ENCODE assay signal across 28 cellular contexts in the genomic region with DNA sequence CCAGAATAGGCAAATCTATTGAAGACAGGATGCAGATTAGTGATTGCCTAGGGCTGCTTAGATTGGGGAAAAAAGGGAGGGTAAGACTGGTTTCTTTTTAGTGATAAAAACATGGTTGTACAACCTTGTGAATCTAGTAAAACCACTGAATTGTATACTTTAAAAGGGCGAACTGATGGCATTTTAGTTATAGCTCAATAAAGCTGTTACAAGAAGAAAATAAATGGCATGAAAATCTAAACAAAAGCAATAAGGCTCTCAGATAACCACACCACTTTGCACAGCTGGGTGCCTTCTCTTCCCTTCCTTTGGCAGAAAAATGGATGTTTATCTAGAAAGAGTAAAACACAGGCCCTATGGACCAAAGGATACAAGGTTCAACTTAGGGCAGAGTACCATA.
"Had no signal": no experiment of that assay in that cellular context is flagged by ENCODE, and none has a peak within 500 bp of the region (broad histone marks: within the 10 kb centered on the region; RNA-seq: fewer than 3 reads in every experiment).

No MANE protein-coding gene starts in this region.

- H2AFZ ChIP-seq: hepatocyte had no signal

- H3K27me3 Mint-ChIP-seq: dendritic cell treated with granulocyte-macrophage colony-stimulating factor and Interleukin-4, amounts not matched to agents 40 ng/mL and 50 ng/mL, for 4 days; effector memory CD8-positive, alpha-beta T cell had no signal

- H3K4me1 ChIP-seq: colonic mucosa, esophagus muscularis mucosa, esophagus squamous epithelium, foreskin keratinocyte, gastroesophageal sphincter, heart left ventricle, heart right ventricle had no signal

- H3K4me2 ChIP-seq: hepatocyte had no signal

- H3K9me3 Mint-ChIP-seq: dendritic cell treated with granulocyte-macrophage colony-stimulating factor and Interleukin-4, amounts not matched to agents 40 ng/mL and 50 ng/mL, for 4 days; endodermal cell had no signal

- H3K27ac ChIP-seq: colonic mucosa, coronary artery, dorsolateral prefrontal cortex, epithelial cell of prostate, esophagus muscularis mucosa, esophagus squamous epithelium, foreskin keratinocyte, gastroesophageal sphincter, heart left ventricle, heart right ventricle, hepatocyte had no signal

- H3K79me2 ChIP-seq: hepatocyte had no signal

- ATAC-seq: effector memory CD8-positive, alpha-beta T cell; esophagus mucosa; foreskin keratinocyte; gastroesophageal sphincter; heart left ventricle; heart right ventricle had no signal

- H3K9me3 ChIP-seq: colonic mucosa, esophagus muscularis mucosa, esophagus squamous epithelium, gastroesophageal sphincter, heart right ventricle had no signal

- DNase-seq: colonic mucosa; cortex of kidney; dermis blood vessel endothelial cell; dorsolateral prefrontal cortex; effector CD4-positive, alpha-beta T cell; effector CD8-positive, alpha-beta T cell; effector memory CD4-positive, alpha-beta T cell; effector memory CD8-positive, alpha-beta T cell; endodermal cell; erythroblast; esophagus squamous epithelium; foreskin fibroblast; foreskin keratinocyte; glutamatergic neuron; head of caudate nucleus; heart left ventricle; heart right ventricle had no signal

- H3K27ac Mint-ChIP-seq: dendritic cell treated with granulocyte-macrophage colony-stimulating factor and Interleukin-4, amounts not matched to agents 40 ng/mL and 50 ng/mL, for 4 days; effector memory CD8-positive, alpha-beta T cell; endodermal cell had no signal

- H3K27me3 ChIP-seq: colonic mucosa, esophagus muscularis mucosa, esophagus squamous epithelium, foreskin keratinocyte, gastroesophageal sphincter, heart left ventricle, heart right ventricle, hepatocyte had no signal

- FAIRE-seq: colon, endometrium, endothelial cell of umbilical vein, frontal cortex had no signal

- H3K36me3 ChIP-seq: colonic mucosa, esophagus muscularis mucosa, esophagus squamous epithelium, gastroesophageal sphincter, heart left ventricle, heart right ventricle had no signal

- H3K4me3 ChIP-seq: colonic mucosa, coronary artery, dorsolateral prefrontal cortex, esophagus muscularis mucosa, esophagus squamous epithelium, gastroesophageal sphincter, heart left ventricle, heart right ventricle, hepatocyte had no signal

- H3K4me3 Mint-ChIP-seq: dendritic cell treated with granulocyte-macrophage colony-stimulating factor and Interleukin-4, amounts not matched to agents 40 ng/mL and 50 ng/mL, for 4 days; effector memory CD8-positive, alpha-beta T cell; endodermal cell had no signal
